25 cellular contexts compared by ENCODE assay signal in genomic region chr2:204898928-204899640, GRCh38.
A peak's percentile ranks its signal among the peaks of the same experiment; 100 is the strongest.
DNase-seq lines count a peak whose midpoint lies in the region; ATAC-seq, FAIRE-seq and TF ChIP-seq lines count a peak whose summit lies in the region.
"Had no signal": no experiment of that assay in that cellular context is flagged by ENCODE, and none has a peak within 500 bp of the region (broad histone marks: within the 10 kb centered on the region; RNA-seq: fewer than 3 reads in every experiment).

No MANE protein-coding gene starts in this region.

- ATAC-seq in HepG2 = no peak
- no peak for ATAC-seq in right lobe of liver
- ATAC-seq in IMR-90 (ENCODE audit: low read depth) = no peak
- no peak for ATAC-seq in HG02571 (IDR thresholded peaks at IDR 0.05; ENCODE audit: unreplicated experiment)
- ATAC-seq: A549, T-helper 17 cell had no signal

- TF ChIP-seq POLR2A in HepG2 (IDR thresholded peaks at IDR 0.05; ENCODE audit: insufficient read depth in 1 of 2, low read depth in 2 of 2, low read length in 2 of 2) (no peak), right lobe of liver (IDR thresholded peaks at IDR 0.05) (no peak), IMR-90 (IDR thresholded peaks at IDR 0.05; ENCODE audit: low read depth, low read length) (no peak), H1 (IDR thresholded peaks at IDR 0.05; ENCODE audit: control extremely low read depth in 1 of 2, low read depth in 2 of 2, low read length in 2 of 2) (no peak), GM12892 (IDR thresholded peaks at IDR 0.05; ENCODE audit: low read depth, low read length) (no peak)

- H2BK120ac ChIP-seq in IMR-90 (ENCODE audit: low read depth, low read length) (no peak overlapping the region), H1 (replicated peaks; ENCODE audit: low read depth, low read length) (no peak overlapping the region)

- FAIRE-seq in HepG2 (lab: Jason Lieb, UNC) = no peak
- FAIRE-seq in H1 (lab: Jason Lieb, UNC) = no peak
- no peak for FAIRE-seq in GM12892 (lab: Jason Lieb, UNC)
- FAIRE-seq: A549, GM12891, HTR-8/SVneo had no signal

- H3K79me1 ChIP-seq in IMR-90 (ENCODE audit: low read depth in 1 of 2, low read length in 2 of 2) (peaks cover 7 to 9% of the 10 kb centered on the region in 2 experiments), H1 (ENCODE audit: low read depth, low read length) (no peaks in the 10 kb centered on the region)

- no peaks in the 10 kb centered on the region for H3K9me1 ChIP-seq in IMR-90 (ENCODE audit: insufficient read depth, low read length)

- TF ChIP-seq CTCF in HepG2 (CRISPR knock-in tag; IDR thresholded peaks at IDR 0.05) (no peak), right lobe of liver (IDR thresholded peaks at IDR 0.05) (no peak), IMR-90 (conservative IDR thresholded peaks at IDR 0.05; ENCODE audit: low read depth, low read length) (no peak), H1 (IDR thresholded peaks at IDR 0.05; ENCODE audit: control extremely low read depth in 1 of 3, insufficient read depth in 1 of 3, low read depth in 1 of 3, low read length in 3 of 3) (no peak), smooth muscle cell (IDR thresholded peaks at IDR 0.05; ENCODE audit: borderline replicate concordance, insufficient read depth, poor library complexity, severe bottlenecking) (no peak)

- H3K79me2 ChIP-seq in HepG2 (ENCODE audit: insufficient read depth, low read length) (no peaks in the 10 kb centered on the region), H1 (ENCODE audit: control insufficient read depth in 1 of 2, insufficient read depth in 2 of 2, low read length in 2 of 2) (no peaks in the 10 kb centered on the region), smooth muscle cell (ENCODE audit: low read depth) (no peaks in the 10 kb centered on the region), Karpas-422 (ENCODE audit: low read length) (no peaks in the 10 kb centered on the region)

- dilution Hi-C loops in IMR-90 (cut with HindIII; ENCODE audit: low sequenced_read_pairs, unreplicated experiment) = no loop called here

- no peak overlapping the region for H4K91ac ChIP-seq in IMR-90 (ENCODE audit: insufficient read depth, low read depth, low read length)
- no peak overlapping the region for H4K91ac ChIP-seq in H1 (replicated peaks; ENCODE audit: insufficient read length, low read length)

- CTCF ChIA-PET in HepG2 (lab: Yijun Ruan, JAX; ENCODE audit: low intra/inter-chr PET ratio, low total read pairs) = no interaction called here
- CTCF ChIA-PET in IMR-90 (lab: Yijun Ruan, JAX) = no interaction called here
- CTCF ChIA-PET in H1 (lab: Charles Lee; ENCODE audit: partially characterized antibody) = interaction anchor here (0.6 kb wide), 1 partner anchor 142 kb away, joined by 4 read pairs; no protein-coding TSS in a partner anchor

- H3K4me2 ChIP-seq in HepG2 (ENCODE audit: low read depth, low read length) (no peak overlapping the region), IMR-90 (ENCODE audit: low read depth, low read length) (no peak overlapping the region), H1 (ENCODE audit: insufficient read depth in 1 of 2, low read depth in 2 of 2, low read length in 2 of 2) (no peak overlapping the region), smooth muscle cell (no peak overlapping the region), Karpas-422 (ENCODE audit: low read depth, low read length, poor library complexity, severe bottlenecking) (no peak overlapping the region)

- no peak overlapping the region for H3K4ac ChIP-seq in IMR-90 (ENCODE audit: low read depth, low read length)
- no peak overlapping the region for H3K4ac ChIP-seq in H1 (replicated peaks; ENCODE audit: insufficient read length, low read depth, low read length)

- H2BK5ac ChIP-seq in IMR-90 (ENCODE audit: low read depth, low read length, poor library complexity, severe bottlenecking) = no peak overlapping the region
- no peak overlapping the region for H2BK5ac ChIP-seq in H1 (ENCODE audit: low read depth, low read length)

- no peak overlapping the region for H3K56ac ChIP-seq in IMR-90 (ENCODE audit: extremely low read depth, insufficient read depth, low read length)
- no peak overlapping the region for H3K56ac ChIP-seq in H1 (replicated peaks; ENCODE audit: insufficient read length, low read depth, low read length)

- H3K9me3 ChIP-seq in HepG2 (ENCODE audit: low read length) (peaks cover 34% of the 10 kb centered on the region), right lobe of liver (no peaks in the 10 kb centered on the region), IMR-90 (ENCODE audit: control insufficient read depth, insufficient read depth, low read length) (no peaks in the 10 kb centered on the region), H1 (ENCODE audit: insufficient read depth in 2 of 2, low read depth in 1 of 2, low read length in 1 of 2) (0 out of 4 replicates have a peak, but pooled peaks cover 0 to 2% of the 10 kb centered on the region in 2 experiments), smooth muscle cell (replicated peaks; ENCODE audit: low read depth) (no peaks in the 10 kb centered on the region), Karpas-422 (ENCODE audit: low read length) (no peaks in the 10 kb centered on the region)

- H3K14ac ChIP-seq in IMR-90 (replicated peaks; ENCODE audit: low read depth, low read length) (no peak overlapping the region), H1 (ENCODE audit: insufficient read length) (no peak overlapping the region)

- H4K8ac ChIP-seq in IMR-90 (ENCODE audit: low read depth in 2 of 2, low read length in 2 of 2) = no peak overlapping the region
- no peak overlapping the region for H4K8ac ChIP-seq in H1 (ENCODE audit: extremely low read depth, insufficient read depth, low read length)

- no peaks in the 10 kb centered on the region for H3K23me2 ChIP-seq in H1 (ENCODE audit: low read depth, low read length)

- peaks cover 16% of the 10 kb centered on the region for H3K4me1 ChIP-seq in HepG2 (ENCODE audit: insufficient read depth, low read length)
- no peaks in the 10 kb centered on the region for H3K4me1 ChIP-seq in right lobe of liver
- no peaks in the 10 kb centered on the region for H3K4me1 ChIP-seq in IMR-90 (ENCODE audit: control insufficient read depth, insufficient read depth, low read length)
- H3K4me1 ChIP-seq in H1 (replicated peaks in 1 of 4; ENCODE audit: control insufficient read depth in 3 of 4, insufficient read depth in 4 of 4, low read length in 3 of 4) = no peaks in the 10 kb centered on the region
- peaks cover 13% of the 10 kb centered on the region for H3K4me1 ChIP-seq in smooth muscle cell (ENCODE audit: low read depth)
- no peaks in the 10 kb centered on the region for H3K4me1 ChIP-seq in Karpas-422 (ENCODE audit: low read length)

- no peak overlapping the region for H2AK9ac ChIP-seq in IMR-90 (replicated peaks; ENCODE audit: low read depth, low read length, poor library complexity)

- no peak for DNase-seq in HepG2 (ENCODE audit: low spot score)
- no peak for DNase-seq in right lobe of liver
- DNase-seq in IMR-90 = no peak
- no peak for DNase-seq in H1 (ENCODE audit: low read depth in 1 of 2, low spot score in 2 of 2)
- DNase-seq in smooth muscle cell (lab: John Stamatoyannopoulos, UW; ENCODE audit: unreplicated experiment) = no peak
- DNase-seq in Karpas-422 = no peak
- DNase-seq in GM12892 (ENCODE audit: insufficient read length) = no peak
- DNase-seq: Calu3; CD8-positive, alpha-beta memory T cell; DMS79 treated with DMSO at 0.1 percent for 48 hours; GF-D8; NCI-H1092 treated with DMSO at 0.1 percent for 48 hours; NCI-H1436; NCI-H187; NCI-H2081 treated with DMSO at 0.1 percent for 48 hours; NCI-H446 treated with DMSO at 0.1 percent for 48 hours; NCI-H526 treated with DMSO at 0.1 percent for 48 hours; RPMI8226; SHP77; T-helper 17 cell had no signal

- no peak overlapping the region for H3K27ac ChIP-seq in HepG2 (ENCODE audit: extremely low read length, insufficient read depth, low read length)
- no peak overlapping the region for H3K27ac ChIP-seq in right lobe of liver
- no peak overlapping the region for H3K27ac ChIP-seq in IMR-90 (ENCODE audit: insufficient read depth, low read length)
- H3K27ac ChIP-seq in H1 (ENCODE audit: low read depth, low read length) = no peak overlapping the region
- H3K27ac ChIP-seq in smooth muscle cell (ENCODE audit: low read depth) = peak overlapping the region; percentile 78
- H3K27ac ChIP-seq in Karpas-422 (ENCODE audit: low read length) = no peak overlapping the region
- H3K27ac ChIP-seq: C4-2B had no signal

- in situ Hi-C loops in HepG2 (cut with HindIII; ENCODE audit: extremely low pct_ligation_motif_present, low pct_unique_long_range_greater_than_20kb) (no loop called here), IMR-90 (cut with MboI; ENCODE audit: low sequenced_read_pairs) (no loop called here)

- H3K9ac ChIP-seq in HepG2 (ENCODE audit: insufficient read depth, low read depth, low read length) (no peak overlapping the region), IMR-90 (ENCODE audit: low read depth, low read length) (no peak overlapping the region), H1 (replicated peaks in 1 of 4; ENCODE audit: extremely low read depth in 1 of 4, low read depth in 3 of 4, low read length in 3 of 4) (no peak overlapping the region), smooth muscle cell (ENCODE audit: low read depth) (no peak overlapping the region), Karpas-422 (ENCODE audit: low read length) (no peak overlapping the region)

- H4K20me1 ChIP-seq in HepG2 (ENCODE audit: insufficient read depth, low read length) (no peaks in the 10 kb centered on the region), IMR-90 (ENCODE audit: insufficient read depth, low read length) (no peaks in the 10 kb centered on the region), H1 (replicated peaks in 1 of 2; ENCODE audit: control insufficient read depth in 1 of 2, insufficient read depth in 2 of 2, low read length in 2 of 2) (no peaks in the 10 kb centered on the region), smooth muscle cell (ENCODE audit: low read depth) (no peaks in the 10 kb centered on the region), Karpas-422 (ENCODE audit: insufficient read depth, low read depth, low read length) (no peaks in the 10 kb centered on the region)

- H3K36me3 ChIP-seq in HepG2 (replicated peaks in 1 of 2; ENCODE audit: control insufficient read depth in 1 of 2, insufficient read depth in 2 of 2, low read length in 2 of 2) (no peaks in the 10 kb centered on the region), right lobe of liver (no peaks in the 10 kb centered on the region), IMR-90 (ENCODE audit: control insufficient read depth, insufficient read depth, low read length) (no peaks in the 10 kb centered on the region), H1 (ENCODE audit: control insufficient read depth in 2 of 4, insufficient read depth in 4 of 4, low read length in 3 of 4) (no peaks in the 10 kb centered on the region), smooth muscle cell (ENCODE audit: low read depth) (no peaks in the 10 kb centered on the region), Karpas-422 (ENCODE audit: insufficient read depth, low read length) (no peaks in the 10 kb centered on the region)

- no peak overlapping the region for H2BK12ac ChIP-seq in H1 (ENCODE audit: low read depth, low read length)

- no peak for TF ChIP-seq EP300 in HepG2 (IDR thresholded peaks at IDR 0.05; ENCODE audit: low read depth in 2 of 2, low read length in 2 of 2)
- no peak for TF ChIP-seq EP300 in HepG2 (CRISPR knock-in tag; IDR thresholded peaks at IDR 0.05; ENCODE audit: borderline replicate concordance)
- no peak for TF ChIP-seq EP300 in H1 (IDR thresholded peaks at IDR 0.05; ENCODE audit: borderline replicate concordance in 1 of 2, low read depth in 2 of 2, low read length in 2 of 2)

- H3K4me3 ChIP-seq in HepG2 (replicated peaks in 1 of 3; ENCODE audit: insufficient read depth in 1 of 3, low read depth in 2 of 3, low read length in 3 of 3) (no peak overlapping the region), right lobe of liver (no peak overlapping the region), IMR-90 (ENCODE audit: insufficient read depth, low read depth, low read length) (no peak overlapping the region), H1 (ENCODE audit: extremely low read depth in 1 of 4, insufficient read depth in 2 of 4, low read depth in 3 of 4, low read length in 4 of 4) (no peak overlapping the region), smooth muscle cell (no peak overlapping the region), Karpas-422 (ENCODE audit: low read length) (no peak overlapping the region)
- H3K4me3 ChIP-seq: A549 had no signal

- intact Hi-C loops in HepG2 (cut with micrococcal nuclease; ENCODE audit: unreplicated experiment) (no loop called here), right lobe of liver (cut with DNase I) (no loop called here), IMR-90 (cut with micrococcal nuclease) (no loop called here)

- no peaks in the 10 kb centered on the region for H3K9me2 ChIP-seq in Karpas-422 (replicated peaks; ENCODE audit: insufficient read depth, low read length)

- H3F3A ChIP-seq in smooth muscle cell (ENCODE audit: low read depth) = no peaks in the 10 kb centered on the region

- POLR2A ChIA-PET in HepG2 (lab: Yijun Ruan, JAX) (no interaction called here), IMR-90 (lab: Charles Lee; ENCODE audit: unreplicated experiment) (no interaction called here), H1 (lab: Charles Lee; ENCODE audit: partially characterized antibody) (no interaction called here)

- no peak overlapping the region for H3K23ac ChIP-seq in IMR-90 (ENCODE audit: low read depth, low read length)
- no peak overlapping the region for H3K23ac ChIP-seq in H1 (ENCODE audit: insufficient read length)

- H2AK5ac ChIP-seq in IMR-90 (ENCODE audit: low read depth, low read length) (no peak overlapping the region), H1 (ENCODE audit: low read depth, low read length) (no peak overlapping the region)

- WGBS in HepG2 (ENCODE audit: low lambda C conversion rate) = 69% methylated on average over 4 of the region's 4 CpGs
- 95% methylated on average over 3 of the region's 4 CpGs for WGBS in right lobe of liver (ENCODE audit: insufficient coverage, low coverage, low lambda C conversion rate, missing lambda C conversion rate)
- WGBS in IMR-90 (ENCODE audit: extremely low coverage in 2 of 2, insufficient read length in 1 of 2), 2 experiments = no CpG with 5 or more reads among the region's 4 CpGs
- 96% methylated on average over 4 of the region's 4 CpGs; no CpG with 5 or more reads in 1 of the 2 experiments for WGBS in H1 (ENCODE audit: extremely low coverage in 1 of 2, insufficient coverage in 1 of 2, insufficient read length in 1 of 2, insufficient replicate concordance in 2 of 2, low coverage in 1 of 2, low lambda C conversion rate in 2 of 2, missing lambda C conversion rate in 1 of 2), 2 experiments
- 93% methylated on average over 4 of the region's 4 CpGs for WGBS in smooth muscle cell (ENCODE audit: low lambda C conversion rate)

- no peak overlapping the region for H2AFZ ChIP-seq in HepG2 (ENCODE audit: low read length)
- H2AFZ ChIP-seq in IMR-90 (replicated peaks; ENCODE audit: low read length, poor library complexity) = no peak overlapping the region
- H2AFZ ChIP-seq in H1 (ENCODE audit: low read length) = no peak overlapping the region
- H2AFZ ChIP-seq in smooth muscle cell (ENCODE audit: low read depth) = no peak overlapping the region
- H2AFZ ChIP-seq in Karpas-422 (ENCODE audit: low read length) = no peak overlapping the region

- TF ChIP-seq RAD21 in HepG2 (CRISPR knock-in tag; IDR thresholded peaks at IDR 0.05) (no peak), IMR-90 (IDR thresholded peaks at IDR 0.05; ENCODE audit: low read length) (no peak), H1 (IDR thresholded peaks at IDR 0.05 in 1 of 2, conservative IDR thresholded peaks at IDR 0.05 in 1 of 2; ENCODE audit: low read depth in 2 of 2, low read length in 2 of 2) (no peak)

- H4K5ac ChIP-seq in IMR-90 (ENCODE audit: low read depth, low read length) = no peak overlapping the region
- H4K5ac ChIP-seq in H1 (ENCODE audit: insufficient read length, low read depth, low read length) = no peak overlapping the region

- H3K27me3 ChIP-seq in HepG2 (ENCODE audit: control insufficient read depth in 1 of 2, insufficient read depth in 2 of 2, low read length in 2 of 2) (no peaks in the 10 kb centered on the region), right lobe of liver (no peaks in the 10 kb centered on the region), IMR-90 (ENCODE audit: control insufficient read depth, insufficient read depth, low read length) (no peaks in the 10 kb centered on the region), H1 (replicated peaks in 1 of 4; ENCODE audit: control insufficient read depth in 3 of 4, extremely low read depth in 1 of 4, insufficient read depth in 3 of 4, low read length in 3 of 4) (no peaks in the 10 kb centered on the region), smooth muscle cell (ENCODE audit: low read depth) (no peaks in the 10 kb centered on the region), Karpas-422 (ENCODE audit: low read length) (no peaks in the 10 kb centered on the region)

- H2BK15ac ChIP-seq in IMR-90 (ENCODE audit: low read depth, low read length) = no peak overlapping the region
- H2BK15ac ChIP-seq in H1 (ENCODE audit: low read length) = no peak overlapping the region

- H3K18ac ChIP-seq in IMR-90 (ENCODE audit: low read depth, low read length) (no peak overlapping the region), H1 (ENCODE audit: extremely low read depth, low read length) (no peak overlapping the region)

- H2BK20ac ChIP-seq in IMR-90 (ENCODE audit: low read depth, low read length) = no peak overlapping the region
- no peak overlapping the region for H2BK20ac ChIP-seq in H1 (ENCODE audit: low read length)

- no TSS peak for BruUV-seq in HepG2 (replicated peaks; lab: Mats Ljungman, UMichigan)
- no TSS peak for BruUV-seq in IMR-90 (replicated peaks; lab: Mats Ljungman, UMichigan)

Comparison
In these comparisons a context has a peak if more than half of its experiments do, and no peak if none do; other contexts are left out.
1. Of the 41 proteins assayed by ChIP-seq in both HepG2 and H1: peak only in HepG2: none; only in H1: none; in both: CEBPB; in neither: 40.